14 cellular contexts compared by ENCODE assay signal in the genomic region with DNA sequence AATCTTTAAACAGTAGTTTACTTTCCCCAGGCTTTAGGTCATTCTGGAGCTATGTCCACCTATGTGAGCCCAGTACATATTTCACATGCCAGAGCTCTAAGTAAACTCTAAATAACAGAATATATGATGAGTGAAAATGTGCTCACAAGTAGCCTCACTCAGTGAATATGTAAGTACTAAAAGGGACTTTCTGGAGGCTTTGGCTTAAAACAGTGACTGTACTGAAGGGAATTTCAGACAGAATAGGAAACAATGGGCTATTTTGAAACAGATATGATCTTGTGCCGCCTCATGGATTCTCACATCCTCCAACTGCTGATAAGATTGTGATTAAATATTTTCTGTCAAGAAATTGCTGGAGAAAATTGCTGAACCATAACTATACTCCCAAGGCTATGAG.
DNase-seq lines count a peak whose midpoint lies in the region; ATAC-seq and TF ChIP-seq lines count a peak whose summit lies in the region.
"Had no signal": no experiment of that assay in that cellular context is flagged by ENCODE, and none has a peak within 500 bp of the region (broad histone marks: within the 10 kb centered on the region; RNA-seq: fewer than 3 reads in every experiment).

No MANE protein-coding gene starts in this region.

- TF ChIP-seq CTCF in choroid plexus epithelial cell (conservative IDR thresholded peaks at IDR 0.05; ENCODE audit: low read depth, low read length), result no peak

- peak; percentile 72 for ATAC-seq in GM19463 (IDR thresholded peaks at IDR 0.05; ENCODE audit: unreplicated experiment)
- no peak for ATAC-seq in HG02981 (IDR thresholded peaks at IDR 0.05; ENCODE audit: unreplicated experiment)
- no peak for ATAC-seq in HG03045 (IDR thresholded peaks at IDR 0.05; ENCODE audit: unreplicated experiment)
- ATAC-seq in HG03196 (IDR thresholded peaks at IDR 0.05; ENCODE audit: unreplicated experiment), result no peak

- H3K4me1 ChIP-seq in mesodermal cell (ENCODE audit: control insufficient read depth, insufficient read depth, low read length, poor library complexity, severe bottlenecking), result no peaks in the 10 kb centered on the region
- H3K4me1 ChIP-seq: HAP-1, neural progenitor cell, sigmoid colon, thyroid gland had no signal

- no CpG with 5 or more reads among the region's 1 CpG for WGBS in mesodermal cell (ENCODE audit: insufficient coverage in 2 of 2), 2 experiments

- DNase-seq in M059J (ENCODE audit: low read depth) (peak; percentile 38), choroid plexus epithelial cell (ENCODE audit: low read depth) (peak; percentile 81)
- no peak for DNase-seq in stimulated activated CD4-positive, alpha-beta T cell treated with anti-CD3 and anti-CD28 coated beads, Interleukin-4, amount 100 ng/mL, for 4 hours
- DNase-seq: NCI-H446; sigmoid colon; stimulated activated CD4-positive, alpha-beta T cell treated with anti-CD3 and anti-CD28 coated beads, Interleukin-4, amount 100 ng/mL, for 1 hour; thyroid gland had no signal

- H3K9me3 ChIP-seq in mesodermal cell (ENCODE audit: control insufficient read depth, low read length), result peaks cover 31% of the 10 kb centered on the region
- H3K9me3 ChIP-seq: HAP-1, sigmoid colon, thyroid gland had no signal

- H3K27ac ChIP-seq in mesodermal cell (ENCODE audit: low read depth, low read length, severe bottlenecking), result peak overlapping the region; percentile 41
- H3K27ac ChIP-seq: neural progenitor cell, sigmoid colon, thyroid gland had no signal

- H3K4me3 ChIP-seq in choroid plexus epithelial cell (ENCODE audit: low read depth, low read length) (no peak overlapping the region), mesodermal cell (ENCODE audit: extremely low read depth, insufficient read depth, low read length, poor library complexity, severe bottlenecking) (no peak overlapping the region)
- H3K4me3 ChIP-seq: HAP-1, neural progenitor cell, sigmoid colon, thyroid gland had no signal

- no peaks in the 10 kb centered on the region for H3K36me3 ChIP-seq in mesodermal cell (ENCODE audit: control insufficient read depth, insufficient read depth, low read length)
- H3K36me3 ChIP-seq: HAP-1, neural progenitor cell, sigmoid colon, thyroid gland had no signal

Comparison
In these comparisons a context has a peak if more than half of its experiments do, and no peak if none do; other contexts are left out.
1. DNase-seq: peak in M059J (single experiment) and choroid plexus epithelial cell (single experiment); none in stimulated activated CD4-positive, alpha-beta T cell treated with anti-CD3 and anti-CD28 coated beads, Interleukin-4, amount 100 ng/mL, for 4 hours (0 of 2).